In the genomic region with DNA sequence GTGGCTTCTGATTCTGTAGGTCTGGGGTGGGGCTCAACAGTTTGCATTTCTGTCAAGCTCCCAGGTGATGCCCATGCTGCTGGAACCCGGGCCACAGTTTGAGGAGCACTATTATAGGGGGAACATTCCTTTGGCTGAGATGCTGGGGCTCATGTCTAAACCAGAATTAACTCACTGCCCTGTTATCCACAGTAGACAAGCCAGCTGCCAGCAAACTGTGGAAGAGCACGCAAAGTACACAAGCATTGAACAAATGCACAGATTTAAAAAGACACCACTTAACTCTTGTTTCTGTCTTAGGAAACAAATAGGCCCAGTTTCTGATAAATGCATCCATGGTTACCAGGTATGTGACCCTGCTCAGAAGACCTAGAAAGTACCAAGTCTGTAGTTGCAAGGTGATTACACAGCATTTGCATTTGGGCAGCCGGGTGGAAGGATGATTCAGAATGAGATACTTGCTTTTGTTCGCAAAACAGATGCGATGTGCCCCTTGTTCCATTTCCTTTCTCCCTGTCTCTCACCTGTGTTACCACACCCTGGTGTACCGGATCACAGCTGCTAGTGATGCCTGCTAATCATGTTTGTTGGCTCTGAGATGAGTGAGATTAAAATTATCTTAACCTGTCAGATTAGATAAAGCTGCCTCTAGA, we compare ENCODE assay signal across 9 cellular contexts. TPM values are rescaled to one million over a fixed set of nuclear protein-coding genes. Genes with fewer than 3 reads are reported as not detected.
DNase-seq lines count a peak whose midpoint lies in the region; ATAC-seq, FAIRE-seq and TF ChIP-seq lines count a peak whose summit lies in the region.
"Had no signal": no experiment of that assay in that cellular context is flagged by ENCODE, and none has a peak within 500 bp of the region (broad histone marks: within the 10 kb centered on the region; RNA-seq: fewer than 3 reads in every experiment).

No MANE protein-coding gene starts in this region.

- under 1% methylated on average over 6 of the region's 6 CpGs for WGBS in GM12878 (ENCODE audit: insufficient coverage, insufficient replicate concordance, low lambda C conversion rate, missing lambda C conversion rate)

- SMC1A ChIA-PET in GM12878 (lab: Charles Lee; ENCODE audit: uncharacterized antibody, unreplicated experiment): no interaction called here

- FAIRE-seq in GM12892 (lab: Jason Lieb, UNC): peak; percentile 88
- FAIRE-seq in GM12878 (lab: Jason Lieb, UNC): peak; percentile 86
- FAIRE-seq: H1 had no signal

- peak overlapping the region; percentile 2; the same call in 1 of the 2 replicates for H3K4me2 ChIP-seq in GM12878 (ENCODE audit: control insufficient read depth, insufficient read depth)

- no peak for TF ChIP-seq CTCF in GM12878 (IDR thresholded peaks at IDR 0.05 in 2 of 3, conservative IDR thresholded peaks at IDR 0.05 in 1 of 3; ENCODE audit: control insufficient read depth in 2 of 3, extremely low read depth in 1 of 3, insufficient read depth in 1 of 3, low read depth in 3 of 3, low read length in 3 of 3)

- peak; percentile 23 for DNase-seq in GM12892 (ENCODE audit: insufficient read length)
- DNase-seq in GM12878 (ENCODE audit: low read depth, low spot score): no peak
- no peak for DNase-seq in GM19240 (ENCODE audit: insufficient read length, low spot score)
- no peak for DNase-seq in retina
- no peak for DNase-seq in head of caudate nucleus
- no peak for DNase-seq in DMS 273 treated with DMSO at 0.1 percent for 48 hours (lab: John Stamatoyannopoulos, UW)

- H3K79me2 ChIP-seq in GM12878 (ENCODE audit: control insufficient read depth, insufficient read depth, low read length): no peaks in the 10 kb centered on the region

- peaks cover 3 to 4% of the 10 kb centered on the region in 2 experiments; a peak in 3 of 4 replicates for H3K36me3 ChIP-seq in GM12878 (ENCODE audit: control insufficient read depth in 2 of 2, insufficient read depth in 2 of 2, low read length in 1 of 2)

- TF ChIP-seq POLR2A in GM12892 (IDR thresholded peaks at IDR 0.05; ENCODE audit: low read depth, low read length) (no peak), GM12878 (IDR thresholded peaks at IDR 0.05; ENCODE audit: low read depth, low read length) (no peak)

- intact Hi-C loops in GM12878 (cut with micrococcal nuclease; ENCODE audit: unreplicated experiment): no loop called here
- intact Hi-C loops in head of caudate nucleus (cut with DNase I): no loop called here

- RAD21 ChIA-PET in GM12878 (lab: Charles Lee; ENCODE audit: unreplicated experiment): no interaction called here

- no TSS peak for BruUV-seq in GM12878 (replicated peaks; lab: Mats Ljungman, UMichigan)

- in situ Hi-C loops in GM12878 (cut with MboI): no loop called here

- ATAC-seq in GM19468 (IDR thresholded peaks at IDR 0.05; ENCODE audit: extremely low read depth, unreplicated experiment) (peak; percentile 42), HG03378 (IDR thresholded peaks at IDR 0.05; ENCODE audit: unreplicated experiment) (peak; percentile 71), GM12878 (peak; percentile 85)

- H3K4me3 ChIP-seq in GM12878: no peak overlapping the region

- no peak overlapping the region for H3K27ac ChIP-seq in GM12878 (ENCODE audit: control insufficient read depth, insufficient read depth)

- no peaks in the 10 kb centered on the region for H4K20me1 ChIP-seq in GM12878 (ENCODE audit: control insufficient read depth, insufficient read depth)

- H3K9me3 ChIP-seq in GM12878 (replicated peaks; ENCODE audit: control insufficient read depth, insufficient read depth, low read length): no peaks in the 10 kb centered on the region

- no peak for TF ChIP-seq EP300 in GM12878 (IDR thresholded peaks at IDR 0.05; ENCODE audit: borderline replicate concordance in 1 of 2, control insufficient read depth in 1 of 2, low read depth in 2 of 2, low read length in 2 of 2)

- no peak overlapping the region for H3K9ac ChIP-seq in GM12878 (ENCODE audit: control insufficient read depth, insufficient read depth, low read length)

- H3K4me1 ChIP-seq in GM12878 (ENCODE audit: control insufficient read depth, insufficient read depth, low read length): peaks cover 19% of the 10 kb centered on the region

- no peak overlapping the region for H2AFZ ChIP-seq in GM12878 (ENCODE audit: control insufficient read depth, low read depth, low read length)

- no peak for TF ChIP-seq RAD21 in GM12878 (IDR thresholded peaks at IDR 0.05; ENCODE audit: insufficient read depth, low read depth, low read length)

- CTCF ChIA-PET in GM12878 (lab: Yijun Ruan, JAX): no interaction called here

- POLR2A ChIA-PET in GM12878 (lab: Charles Lee): no interaction called here

- H3K27me3 ChIP-seq in GM12878 (replicated peaks in 1 of 2; ENCODE audit: control insufficient read depth in 2 of 2, insufficient read depth in 2 of 2, low read length in 1 of 2): no peaks in the 10 kb centered on the region

TF ChIP-seq in GM12878, 131 proteins besides CTCF, POLR2A, EP300 and RAD21 (continues in another document):
- TF ChIP-seq, protein P1, sequence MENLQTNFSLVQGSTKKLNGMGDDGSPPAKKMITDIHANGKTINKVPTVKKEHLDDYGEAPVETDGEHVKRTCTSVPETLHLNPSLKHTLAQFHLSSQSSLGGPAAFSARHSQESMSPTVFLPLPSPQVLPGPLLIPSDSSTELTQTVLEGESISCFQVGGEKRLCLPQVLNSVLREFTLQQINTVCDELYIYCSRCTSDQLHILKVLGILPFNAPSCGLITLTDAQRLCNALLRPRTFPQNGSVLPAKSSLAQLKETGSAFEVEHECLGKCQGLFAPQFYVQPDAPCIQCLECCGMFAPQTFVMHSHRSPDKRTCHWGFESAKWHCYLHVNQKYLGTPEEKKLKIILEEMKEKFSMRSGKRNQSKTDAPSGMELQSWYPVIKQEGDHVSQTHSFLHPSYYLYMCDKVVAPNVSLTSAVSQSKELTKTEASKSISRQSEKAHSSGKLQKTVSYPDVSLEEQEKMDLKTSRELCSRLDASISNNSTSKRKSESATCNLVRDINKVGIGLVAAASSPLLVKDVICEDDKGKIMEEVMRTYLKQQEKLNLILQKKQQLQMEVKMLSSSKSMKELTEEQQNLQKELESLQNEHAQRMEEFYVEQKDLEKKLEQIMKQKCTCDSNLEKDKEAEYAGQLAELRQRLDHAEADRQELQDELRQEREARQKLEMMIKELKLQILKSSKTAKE (IDR thresholded peaks at IDR 0.05; ENCODE audit: low read depth, poor library complexity, severe bottlenecking): no peak
- TF ChIP-seq NR2F1 (conservative IDR thresholded peaks at IDR 0.05) (no peak), RUNX3 (IDR thresholded peaks at IDR 0.05; ENCODE audit: low read length) (peak; percentile 20; the same call in 1 of the 2 replicates), TARDBP (IDR thresholded peaks at IDR 0.05; ENCODE audit: borderline replicate concordance) (no peak), JUNB (IDR thresholded peaks at IDR 0.05) (peak; percentile 39), BRCA1 (IDR thresholded peaks at IDR 0.05; ENCODE audit: low read depth, low read length) (no peak), POU2F2 (IDR thresholded peaks at IDR 0.05; ENCODE audit: borderline replicate concordance, low read depth, low read length) (peak; percentile 88; the same call in 2 of the 3 replicates), ATF7 (IDR thresholded peaks at IDR 0.05; ENCODE audit: low read depth) (no peak), ETV6 (conservative IDR thresholded peaks at IDR 0.05 in 1 of 2, IDR thresholded peaks at IDR 0.05 in 1 of 2; ENCODE audit: borderline replicate concordance in 1 of 2, low read depth in 1 of 2) (peak in 1 of 2 experiments; percentile 54; a peak in 1 of 4 replicates), IRF4 (IDR thresholded peaks at IDR 0.05; ENCODE audit: low read depth, low read length) (peak; percentile 55; the same call in 1 of the 2 replicates), BMI1 (IDR thresholded peaks at IDR 0.05; ENCODE audit: borderline replicate concordance) (no peak), CBX3 (IDR thresholded peaks at IDR 0.05; ENCODE audit: borderline replicate concordance, low read depth) (no peak), KAT2A (conservative IDR thresholded peaks at IDR 0.05; ENCODE audit: control insufficient read depth, low read depth, low read length) (no peak), ASH2L (IDR thresholded peaks at IDR 0.05; ENCODE audit: borderline replicate concordance, low read depth) (no peak)
- TF ChIP-seq, protein P2, sequence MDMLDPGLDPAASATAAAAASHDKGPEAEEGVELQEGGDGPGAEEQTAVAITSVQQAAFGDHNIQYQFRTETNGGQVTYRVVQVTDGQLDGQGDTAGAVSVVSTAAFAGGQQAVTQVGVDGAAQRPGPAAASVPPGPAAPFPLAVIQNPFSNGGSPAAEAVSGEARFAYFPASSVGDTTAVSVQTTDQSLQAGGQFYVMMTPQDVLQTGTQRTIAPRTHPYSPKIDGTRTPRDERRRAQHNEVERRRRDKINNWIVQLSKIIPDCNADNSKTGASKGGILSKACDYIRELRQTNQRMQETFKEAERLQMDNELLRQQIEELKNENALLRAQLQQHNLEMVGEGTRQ (IDR thresholded peaks at IDR 0.05; ENCODE audit: borderline replicate concordance, low read depth, low read length): no peak

RNA-seq across cellular contexts. Expression of a gene that starts 12.4 kb away (rescaled TPM):
- polyA plus RNA-seq in GM12892 (2012; ENCODE audit: missing spikeins): 10.7 TPM
- 3.9 and 5.3 TPM in 2 replicates for total RNA-seq in GM12878 (2013; cell fraction: nucleolus; rRNA removed)
- total RNA-seq in GM12878 (2014; rRNA removed) (12.0 and 16.0 TPM in 2 replicates), GM12878 (2014; rRNA removed; fragmentation: Illumina TruSeq; extraction: Trizol) (18.8 and 19.7 TPM in 2 replicates), GM12878 (2021) (21.1 and 22.4 TPM in 2 replicates)
- polyA plus RNA-seq in GM12878 (2011; ENCODE audit: low read depth): 10.8 TPM
- polyA plus RNA-seq in GM12878 (2011; rRNA removed) (16.9 and 18.2 TPM in 2 replicates), GM12878 (2014; fragmentation: Illumina TruSeq; extraction: Trizol) (26.4 and 26.6 TPM in 2 replicates), GM12878 (2014; fragmentation: Nextera tagmentation; extraction: Ambion mirVana) (10 to 100 TPM; 23.4 to 36.7 TPM), GM12878 (2014; rRNA removed) (11.8 and 13.0 TPM in 2 replicates), GM12878 (2016; fragmentation: Nextera tagmentation; extraction: Ambion mirVana) (10 to 100 TPM; 33.9 to 38.9 TPM)
- 14.6 and 18.8 TPM in 2 replicates for polyA plus RNA-seq in GM12878 (2011; cell fraction: cytosol; rRNA removed)
- polyA plus RNA-seq in GM12878 (2011; cell fraction: nucleus; rRNA removed): 16.1 and 17.9 TPM in 2 replicates
- polyA plus RNA-seq in GM12878 (2012): 13.0 and 15.1 TPM in 2 replicates
- polyA minus RNA-seq in GM12878 (2011; rRNA and poly(A)+ RNA removed): 13.7 and 19.3 TPM in 2 replicates
- polyA minus RNA-seq in GM12878 (2011; cell fraction: cytosol; rRNA and poly(A)+ RNA removed): 7.8 and 10.2 TPM in 2 replicates
- 21.2 and 31.4 TPM in 2 replicates for polyA minus RNA-seq in GM12878 (2011; cell fraction: nucleus; rRNA and poly(A)+ RNA removed)
